16 cellular contexts compared by ENCODE assay signal in genomic region chr2:216710531-216711282, GRCh38. TPM values are rescaled to one million over a fixed set of nuclear protein-coding genes. Genes with fewer than 3 reads are reported as not detected.
DNase-seq lines count a peak whose midpoint lies in the region; ATAC-seq, FAIRE-seq and TF ChIP-seq lines count a peak whose summit lies in the region.
"Had no signal": no experiment of that assay in that cellular context is flagged by ENCODE, and none has a peak within 500 bp of the region (broad histone marks: within the 10 kb centered on the region; RNA-seq: fewer than 3 reads in every experiment).

No MANE protein-coding gene starts in this region.

- no peaks in the 10 kb centered on the region for H3K36me3 Mint-ChIP-seq in endothelial cell (ENCODE audit: low read depth, unreplicated experiment)
- H3K36me3 Mint-ChIP-seq: IgD-negative memory B cell, T-cell had no signal

- H3K9me3 Mint-ChIP-seq in endothelial cell (ENCODE audit: unreplicated experiment): no peaks in the 10 kb centered on the region
- H3K9me3 Mint-ChIP-seq: activated CD4-positive, alpha-beta memory T cell treated with anti-CD3 and anti-CD28 coated beads, Interleukin-2, amount 10 ng/mL, durations not matched to agents 7 days and 5 days; effector memory CD8-positive, alpha-beta T cell had no signal

- H3K36me3 ChIP-seq in GM23248 (ENCODE audit: low read depth) (no peaks in the 10 kb centered on the region), colonic mucosa (no peaks in the 10 kb centered on the region), keratinocyte (ENCODE audit: control insufficient read depth in 2 of 2, extremely low read depth in 1 of 2, insufficient read depth in 2 of 2, low read length in 2 of 2) (no peaks in the 10 kb centered on the region), skeletal muscle tissue (ENCODE audit: control insufficient read depth in 3 of 3, insufficient read depth in 3 of 3, low read length in 3 of 3) (no peaks in the 10 kb centered on the region)
- H3K36me3 ChIP-seq: thoracic aorta had no signal

- DNase-seq in GM23248 (peak; percentile 73), colonic mucosa (no peak), keratinocyte (ENCODE audit: low read depth, low spot score) (no peak), endothelial cell (ENCODE audit: low spot score) (no peak), midbrain (lab: John Stamatoyannopoulos, UW) (no peak)
- DNase-seq in activated naive CD4-positive, alpha-beta T cell treated with Interleukin-2 at 50 U/mL for 16 hours: no peak
- DNase-seq: activated CD4-positive, alpha-beta memory T cell treated with anti-CD3 and anti-CD28 coated beads, Interleukin-2, amount 10 ng/mL, durations not matched to agents 7 days and 5 days; activated naive CD4-positive, alpha-beta T cell treated with anti-CD3 and anti-CD28 coated beads, Interleukin-2, amount 50 U/mL, for 16 hours; effector memory CD8-positive, alpha-beta T cell; NCI-H146; occipital lobe; T-cell had no signal

- H3K4me1 ChIP-seq in GM23248 (ENCODE audit: insufficient read depth) (peaks cover 28% of the 10 kb centered on the region), colonic mucosa (no peaks in the 10 kb centered on the region), keratinocyte (ENCODE audit: control insufficient read depth, extremely low read depth, insufficient read depth, low read length) (peaks cover 42% of the 10 kb centered on the region), skeletal muscle tissue (ENCODE audit: control insufficient read depth in 3 of 3, insufficient read depth in 3 of 3, low read length in 3 of 3) (peaks cover 6 to 16% (median 15%) of the 10 kb centered on the region in 3 donors)

- H3K9me1 ChIP-seq in keratinocyte (ENCODE audit: control insufficient read depth, extremely low read depth, insufficient read depth, low read length): no peaks in the 10 kb centered on the region

- H3K4me3 ChIP-seq in GM23248 (0 out of 2 replicates have a peak overlapping the region, but pooled peaks have one; percentile 16), colonic mucosa (no peak overlapping the region), keratinocyte (ENCODE audit: control insufficient read depth in 2 of 3, extremely low read depth in 1 of 3, insufficient read depth in 2 of 3, low read depth in 1 of 3, low read length in 3 of 3) (peak overlapping the region in 2 of 3 experiments; percentile 27 to 34), skeletal muscle tissue (ENCODE audit: low read length in 3 of 3) (no peak overlapping the region)
- H3K4me3 ChIP-seq: thoracic aorta had no signal

- TF ChIP-seq CTCF in colonic mucosa (IDR thresholded peaks at IDR 0.05): no peak
- TF ChIP-seq CTCF in keratinocyte (optimal IDR thresholded peaks at IDR 0.05 in 1 of 3, IDR thresholded peaks at IDR 0.05 in 1 of 3, conservative IDR thresholded peaks at IDR 0.05 in 1 of 3; ENCODE audit: extremely low read depth in 1 of 3, insufficient read depth in 2 of 3, low read length in 3 of 3): no peak
- TF ChIP-seq CTCF in endothelial cell (IDR thresholded peaks at IDR 0.05; ENCODE audit: unreplicated experiment): no peak

- no peak overlapping the region for H3K27ac ChIP-seq in GM23248
- peak overlapping the region; percentile 37 for H3K27ac ChIP-seq in colonic mucosa
- peak overlapping the region; percentile 48 for H3K27ac ChIP-seq in keratinocyte (ENCODE audit: control insufficient read depth, insufficient read depth, low read length)
- H3K27ac ChIP-seq in skeletal muscle tissue (ENCODE audit: low read depth, low read length): peak overlapping the region; percentile 68

- 24 to 33% methylated on average over 11 of the region's 11 CpGs for WGBS in GM23248 (ENCODE audit: low coverage in 1 of 2, low lambda C conversion rate in 2 of 2, missing lambda C conversion rate in 2 of 2), 2 experiments

- dilution Hi-C loops in keratinocyte (cut with MboI; ENCODE audit: extremely low pct_ligation_motif_present, low sequenced_read_pairs): no loop called here

- intact Hi-C loops in colonic mucosa (cut with DNase I): no loop called here

- H3K9ac ChIP-seq in GM23248 (no peak overlapping the region), colonic mucosa (ENCODE audit: low read depth in 2 of 2, low read length in 2 of 2) (no peak overlapping the region), keratinocyte (ENCODE audit: control insufficient read depth, extremely low read depth, insufficient read depth, low read length) (peak overlapping the region; percentile 34), skeletal muscle tissue (ENCODE audit: low read depth in 1 of 3, low read length in 3 of 3) (peak overlapping the region in 1 of 3 donors; percentile 34)

- peaks cover 3% of the 10 kb centered on the region for H3K27me3 Mint-ChIP-seq in endothelial cell (ENCODE audit: unreplicated experiment)

- no peak for ATAC-seq in HG03280 (IDR thresholded peaks at IDR 0.05; ENCODE audit: unreplicated experiment)
- ATAC-seq: effector memory CD8-positive, alpha-beta T cell had no signal

- FAIRE-seq in keratinocyte (lab: Jason Lieb, UNC): peak; percentile 58

- H3K4me3 Mint-ChIP-seq in endothelial cell (ENCODE audit: unreplicated experiment): no peak overlapping the region
- H3K4me3 Mint-ChIP-seq: activated CD4-positive, alpha-beta memory T cell treated with anti-CD3 and anti-CD28 coated beads, Interleukin-2, amount 10 ng/mL, durations not matched to agents 7 days and 5 days; effector memory CD8-positive, alpha-beta T cell; IgD-negative memory B cell; T-cell had no signal

- in situ Hi-C loops in GM23248 (cut with MboI): no loop called here

- H2AFZ ChIP-seq in GM23248: peak overlapping the region; percentile 48
- H2AFZ ChIP-seq in keratinocyte (ENCODE audit: control insufficient read depth, low read length): peak overlapping the region; percentile 96

- H3K27ac Mint-ChIP-seq in endothelial cell (ENCODE audit: unreplicated experiment): no peak overlapping the region
- H3K27ac Mint-ChIP-seq: activated CD4-positive, alpha-beta memory T cell treated with anti-CD3 and anti-CD28 coated beads, Interleukin-2, amount 10 ng/mL, durations not matched to agents 7 days and 5 days; effector memory CD8-positive, alpha-beta T cell; IgD-negative memory B cell; T-cell had no signal

- H4K20me1 ChIP-seq in GM23248 (ENCODE audit: insufficient read depth): no peaks in the 10 kb centered on the region
- H4K20me1 ChIP-seq in keratinocyte (ENCODE audit: control insufficient read depth, extremely low read depth, insufficient read depth, low read length): no peaks in the 10 kb centered on the region

- H3K4me1 Mint-ChIP-seq in endothelial cell (ENCODE audit: unreplicated experiment): no peaks in the 10 kb centered on the region
- H3K4me1 Mint-ChIP-seq: activated CD4-positive, alpha-beta memory T cell treated with anti-CD3 and anti-CD28 coated beads, Interleukin-2, amount 10 ng/mL, durations not matched to agents 7 days and 5 days; IgD-negative memory B cell; T-cell had no signal

- no peaks in the 10 kb centered on the region for H3K27me3 ChIP-seq in GM23248 (replicated peaks; ENCODE audit: insufficient read depth)
- H3K27me3 ChIP-seq in colonic mucosa: no peaks in the 10 kb centered on the region
- H3K27me3 ChIP-seq in keratinocyte (ENCODE audit: control insufficient read depth, extremely low read depth, insufficient read depth, low read length): no peaks in the 10 kb centered on the region
- no peaks in the 10 kb centered on the region for H3K27me3 ChIP-seq in skeletal muscle tissue (ENCODE audit: control insufficient read depth in 3 of 3, insufficient read depth in 3 of 3, low read length in 3 of 3)

- H3F3A ChIP-seq in GM23248 (ENCODE audit: insufficient read depth): peaks cover 6% of the 10 kb centered on the region

- H3K79me2 ChIP-seq in GM23248 (ENCODE audit: insufficient read depth): no peaks in the 10 kb centered on the region
- no peaks in the 10 kb centered on the region for H3K79me2 ChIP-seq in keratinocyte (ENCODE audit: control insufficient read depth, insufficient read depth, low read length)

- peak overlapping the region; percentile 48 for H3K4me2 ChIP-seq in GM23248 (ENCODE audit: unreplicated experiment)
- H3K4me2 ChIP-seq in keratinocyte (ENCODE audit: control insufficient read depth, extremely low read depth, insufficient read depth, low read depth, low read length): peak overlapping the region; percentile 44

- H3K9me2 ChIP-seq in GM23248 (ENCODE audit: insufficient read depth): no peaks in the 10 kb centered on the region

- H3K9me3 ChIP-seq in GM23248 (ENCODE audit: low read depth): no peaks in the 10 kb centered on the region
- no peaks in the 10 kb centered on the region for H3K9me3 ChIP-seq in colonic mucosa
- no peaks in the 10 kb centered on the region for H3K9me3 ChIP-seq in keratinocyte (ENCODE audit: control insufficient read depth, low read depth, low read length)
- no peaks in the 10 kb centered on the region for H3K9me3 ChIP-seq in skeletal muscle tissue (ENCODE audit: control insufficient read depth in 3 of 3, low read length in 3 of 3)
- H3K9me3 ChIP-seq: thoracic aorta had no signal

RNA-seq across cellular contexts. Expression of gene IGFBP5, which starts 15.4 kb away (rescaled TPM):
- total RNA-seq in GM23248 (2014; rRNA removed; shearing (Covaris generic)): 117 TPM in 2 replicates
- polyA plus RNA-seq in GM23248 (2016; fragmentation: Nextera tagmentation; extraction: Ambion mirVana) (37.9 and 39.8 TPM in 2 replicates), keratinocyte (0.15 to 3.2 TPM (median 1.1 TPM) in 3 replicates)
- total RNA-seq in colonic mucosa (10 to 100 TPM; 44.6 to 68.2 TPM), skeletal muscle tissue (260 TPM), endothelial cell (ENCODE audit: unreplicated experiment) (7.2 TPM)
- polyA plus RNA-seq in keratinocyte (2011; ENCODE audit: low read depth): 0.06 TPM
- 0.10 TPM in 2 replicates for polyA plus RNA-seq in keratinocyte (2011; cell fraction: cytosol; rRNA removed)
- 0.56 and 1.3 TPM in 2 replicates for polyA plus RNA-seq in keratinocyte (2011; cell fraction: nucleus; rRNA removed)
- polyA plus RNA-seq in keratinocyte (2012; ENCODE audit: low replicate concordance): 0.07 and 0.16 TPM in 2 replicates
- 0.85 to 2.1 TPM (median 0.90 TPM) in 3 replicates for polyA minus RNA-seq in keratinocyte
- not detected for polyA minus RNA-seq in keratinocyte (2011; cell fraction: cytosol; rRNA and poly(A)+ RNA removed)
- 0.53 and 1.8 TPM in 2 replicates for polyA minus RNA-seq in keratinocyte (2011; cell fraction: nucleus; rRNA and poly(A)+ RNA removed)
- total RNA-seq: activated CD4-positive, alpha-beta memory T cell treated with anti-CD3 and anti-CD28 coated beads, Interleukin-2, amount 10 ng/mL, durations not matched to agents 7 days and 5 days had no signal
- polyA plus RNA-seq: IgD-negative memory B cell had no signal

Comparison
In these comparisons a context has a peak if more than half of its experiments do, and no peak if none do; other contexts are left out.
1. H3K4me3 ChIP-seq: peak in GM23248 (single experiment) and keratinocyte (2 of 3); none in colonic mucosa (single experiment) and skeletal muscle tissue (0 of 3).